In the genomic region with DNA sequence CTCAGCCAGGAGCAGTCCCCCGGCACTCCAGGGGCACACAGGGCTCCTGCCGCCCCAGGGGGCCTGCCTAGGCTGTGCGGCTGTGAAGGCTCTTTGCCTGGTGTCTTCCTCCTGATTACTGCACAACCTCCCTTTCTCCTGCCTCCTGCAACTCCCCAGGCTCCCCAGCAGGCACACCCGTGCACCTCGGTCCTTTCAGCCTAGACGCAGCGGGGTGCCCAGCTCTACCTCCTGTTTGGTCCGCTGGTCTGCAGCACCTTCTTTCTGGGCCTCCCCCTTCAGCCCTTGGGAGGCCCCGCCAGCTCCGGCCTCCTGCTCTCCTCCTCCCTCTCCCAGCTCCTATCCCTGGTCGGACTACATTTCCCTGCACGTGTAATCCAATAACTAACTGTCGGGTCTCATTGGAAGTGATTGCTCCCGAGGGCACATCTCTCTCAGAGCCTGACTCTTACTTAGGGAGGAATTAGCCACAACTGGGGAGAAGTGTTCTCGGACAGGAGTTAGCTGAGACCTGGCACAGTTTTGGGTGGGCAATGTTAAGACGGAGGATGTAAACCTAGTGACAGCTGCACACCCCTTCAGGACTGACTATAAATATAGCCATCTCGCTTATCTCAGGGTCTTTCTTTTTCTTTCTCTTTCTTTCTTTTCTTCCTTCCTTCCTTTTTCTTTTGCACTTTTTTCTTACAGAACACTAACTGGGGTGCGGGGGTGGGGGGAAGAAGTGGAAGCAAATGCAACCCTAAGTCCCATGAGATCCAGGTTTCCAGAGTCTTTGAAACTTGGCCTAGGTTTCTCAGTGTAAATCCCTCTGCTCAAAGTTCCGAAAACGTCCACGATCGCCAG, we compare ENCODE assay signal across 1 cellular context.
TF ChIP-seq lines count a peak whose summit lies in the region.

No MANE protein-coding gene starts in this region.

TF ChIP-seq in WTC11, 78 proteins besides CTCF, POLR2A, EP300 and RAD21 (continued from another document):
- TF ChIP-seq, protein P1, sequence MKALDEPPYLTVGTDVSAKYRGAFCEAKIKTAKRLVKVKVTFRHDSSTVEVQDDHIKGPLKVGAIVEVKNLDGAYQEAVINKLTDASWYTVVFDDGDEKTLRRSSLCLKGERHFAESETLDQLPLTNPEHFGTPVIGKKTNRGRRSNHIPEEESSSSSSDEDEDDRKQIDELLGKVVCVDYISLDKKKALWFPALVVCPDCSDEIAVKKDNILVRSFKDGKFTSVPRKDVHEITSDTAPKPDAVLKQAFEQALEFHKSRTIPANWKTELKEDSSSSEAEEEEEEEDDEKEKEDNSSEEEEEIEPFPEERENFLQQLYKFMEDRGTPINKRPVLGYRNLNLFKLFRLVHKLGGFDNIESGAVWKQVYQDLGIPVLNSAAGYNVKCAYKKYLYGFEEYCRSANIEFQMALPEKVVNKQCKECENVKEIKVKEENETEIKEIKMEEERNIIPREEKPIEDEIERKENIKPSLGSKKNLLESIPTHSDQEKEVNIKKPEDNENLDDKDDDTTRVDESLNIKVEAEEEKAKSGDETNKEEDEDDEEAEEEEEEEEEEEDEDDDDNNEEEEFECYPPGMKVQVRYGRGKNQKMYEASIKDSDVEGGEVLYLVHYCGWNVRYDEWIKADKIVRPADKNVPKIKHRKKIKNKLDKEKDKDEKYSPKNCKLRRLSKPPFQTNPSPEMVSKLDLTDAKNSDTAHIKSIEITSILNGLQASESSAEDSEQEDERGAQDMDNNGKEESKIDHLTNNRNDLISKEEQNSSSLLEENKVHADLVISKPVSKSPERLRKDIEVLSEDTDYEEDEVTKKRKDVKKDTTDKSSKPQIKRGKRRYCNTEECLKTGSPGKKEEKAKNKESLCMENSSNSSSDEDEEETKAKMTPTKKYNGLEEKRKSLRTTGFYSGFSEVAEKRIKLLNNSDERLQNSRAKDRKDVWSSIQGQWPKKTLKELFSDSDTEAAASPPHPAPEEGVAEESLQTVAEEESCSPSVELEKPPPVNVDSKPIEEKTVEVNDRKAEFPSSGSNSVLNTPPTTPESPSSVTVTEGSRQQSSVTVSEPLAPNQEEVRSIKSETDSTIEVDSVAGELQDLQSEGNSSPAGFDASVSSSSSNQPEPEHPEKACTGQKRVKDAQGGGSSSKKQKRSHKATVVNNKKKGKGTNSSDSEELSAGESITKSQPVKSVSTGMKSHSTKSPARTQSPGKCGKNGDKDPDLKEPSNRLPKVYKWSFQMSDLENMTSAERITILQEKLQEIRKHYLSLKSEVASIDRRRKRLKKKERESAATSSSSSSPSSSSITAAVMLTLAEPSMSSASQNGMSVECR (CRISPR knock-in tag; IDR thresholded peaks at IDR 0.05; ENCODE audit: borderline replicate concordance) = no peak
